Comparison of ENCODE assay signal across 9 cellular contexts in the genomic region with DNA sequence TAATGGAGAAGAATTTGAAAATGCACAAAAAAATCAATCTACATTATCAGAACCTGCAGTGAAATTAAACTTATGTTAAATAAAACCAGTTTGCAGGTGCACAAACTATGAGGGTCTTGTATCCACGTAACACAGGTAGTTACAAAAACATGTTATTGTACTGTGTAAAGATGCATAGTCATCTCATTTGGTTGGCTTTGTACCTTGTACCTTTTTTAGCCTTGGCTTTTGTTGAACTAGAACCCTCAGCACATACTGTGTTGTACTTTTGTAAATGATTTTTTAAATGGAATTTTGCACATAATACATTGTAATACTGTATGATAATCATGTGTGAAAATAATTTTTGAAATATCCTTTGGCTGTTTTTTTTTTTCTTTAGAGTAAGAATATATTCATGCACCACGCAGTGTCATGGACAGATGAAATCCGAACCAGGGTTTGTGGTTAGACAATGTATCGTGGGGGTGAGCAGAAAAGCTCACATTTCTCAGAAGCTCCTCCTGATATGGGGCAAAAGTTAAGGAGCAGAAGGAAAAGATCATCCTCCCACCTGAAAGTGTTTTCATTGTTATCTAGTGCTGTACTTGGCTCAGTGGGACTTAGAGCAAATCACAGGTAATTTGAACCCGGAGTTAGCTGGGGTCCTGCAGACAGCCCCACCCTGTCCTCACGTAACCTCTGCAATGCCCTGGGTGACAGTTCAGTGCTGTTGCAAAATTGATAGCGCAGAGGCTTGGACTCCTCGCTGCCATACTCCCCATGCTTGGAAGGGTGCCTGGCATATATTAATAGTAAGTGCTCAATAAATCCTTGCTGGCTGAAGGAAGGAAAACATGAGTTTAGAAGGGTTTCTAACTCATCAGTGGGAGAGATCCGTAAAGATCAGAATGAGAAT. TPM values are rescaled to one million over a fixed set of nuclear protein-coding genes. Genes with fewer than 3 reads are reported as not detected.
DNase-seq lines count a peak whose midpoint lies in the region; ATAC-seq and TF ChIP-seq lines count a peak whose summit lies in the region.
"Had no signal": no experiment of that assay in that cellular context is flagged by ENCODE, and none has a peak within 500 bp of the region (broad histone marks: within the 10 kb centered on the region; RNA-seq: fewer than 3 reads in every experiment).

No MANE protein-coding gene starts in this region.

- H3K9me2 ChIP-seq in MM.1S (replicated peaks; ENCODE audit: insufficient read depth, low read length): no peaks in the 10 kb centered on the region

- no peak for TF ChIP-seq EP300 in esophagus muscularis mucosa (IDR thresholded peaks at IDR 0.05)

- no peak for TF ChIP-seq POLR2A in esophagus muscularis mucosa (IDR thresholded peaks at IDR 0.05; ENCODE audit: low read depth)

- no peaks in the 10 kb centered on the region for H3K36me3 Mint-ChIP-seq in neural crest cell (ENCODE audit: low read depth)

- H3K27me3 Mint-ChIP-seq in neural crest cell (ENCODE audit: low read depth): no peaks in the 10 kb centered on the region

- no peak overlapping the region for H2AFZ ChIP-seq in MM.1S (ENCODE audit: low read length)

- H3K27ac Mint-ChIP-seq in neural crest cell (ENCODE audit: unreplicated experiment): peak overlapping the region; percentile 61

- TF ChIP-seq CTCF in esophagus muscularis mucosa (IDR thresholded peaks at IDR 0.05): no peak
- TF ChIP-seq CTCF in neural crest cell (conservative IDR thresholded peaks at IDR 0.05): no peak
- no peak for TF ChIP-seq CTCF in MM.1S (IDR thresholded peaks at IDR 0.05; ENCODE audit: low read length)

- no peaks in the 10 kb centered on the region for H4K20me1 ChIP-seq in MM.1S (ENCODE audit: insufficient read depth, low read length)

- H3K4me3 ChIP-seq in esophagus muscularis mucosa (no peak overlapping the region), MM.1S (ENCODE audit: low read length) (no peak overlapping the region)

- H3K9me3 Mint-ChIP-seq in neural crest cell: no peaks in the 10 kb centered on the region

- DNase-seq in CD1c-positive myeloid dendritic cell (ENCODE audit: extremely low spot score): peak; percentile 53
- peak; percentile 51 for DNase-seq in NCI-H2171 (lab: John Stamatoyannopoulos, UW)
- no peak for DNase-seq in esophagus muscularis mucosa (ENCODE audit: extremely low spot score)
- DNase-seq in neural crest cell (ENCODE audit: low read depth, low spot score): no peak
- no peak for DNase-seq in stimulated activated CD4-positive, alpha-beta T cell treated with anti-CD3 and anti-CD28 coated beads, Interleukin-4, amount 100 ng/mL, for 1 hour
- no peak for DNase-seq in MM.1S
- DNase-seq: activated CD8-positive, alpha-beta memory T cell treated with anti-CD3 and anti-CD28 coated beads for 24 hours had no signal

- no peak overlapping the region for H3K4me3 Mint-ChIP-seq in neural crest cell

- intact Hi-C loops in esophagus muscularis mucosa (cut with DNase I): no loop called here

- WGBS in esophagus muscularis mucosa: 50% methylated on average over 9 of the region's 9 CpGs

- H3F3A ChIP-seq in MM.1S (ENCODE audit: insufficient read depth, low read length): no peaks in the 10 kb centered on the region

- H3K27ac ChIP-seq in esophagus muscularis mucosa (replicated peaks in 1 of 4) (peak overlapping the region; percentile 50 to 75 (median 69)), MM.1S (ENCODE audit: low read length) (no peak overlapping the region)

- H3K4me1 ChIP-seq in esophagus muscularis mucosa (peaks cover 25 to 42% (median 35%) of the 10 kb centered on the region in 4 donors), MM.1S (ENCODE audit: low read length) (0 out of 2 replicates have a peak, but pooled peaks cover 4% of the 10 kb centered on the region)

- H3K4me2 ChIP-seq in MM.1S (ENCODE audit: low read depth, low read length): no peak overlapping the region

- H3K9ac ChIP-seq in MM.1S (ENCODE audit: low read length): no peak overlapping the region

- H3K9me3 ChIP-seq in esophagus muscularis mucosa (no peaks in the 10 kb centered on the region), MM.1S (replicated peaks; ENCODE audit: insufficient read depth, low read length) (no peaks in the 10 kb centered on the region)

- H3K27me3 ChIP-seq in esophagus muscularis mucosa (no peaks in the 10 kb centered on the region), MM.1S (replicated peaks; ENCODE audit: insufficient read depth, low read length) (peaks cover 6% of the 10 kb centered on the region; the same call in 1 of the 2 replicates)

- peaks cover 23% of the 10 kb centered on the region for H3K4me1 Mint-ChIP-seq in neural crest cell

- H3K79me2 ChIP-seq in MM.1S (ENCODE audit: low read length): no peaks in the 10 kb centered on the region

- ATAC-seq in GM21723 (IDR thresholded peaks at IDR 0.05; ENCODE audit: unreplicated experiment) (no peak), HG03039 (IDR thresholded peaks at IDR 0.05; ENCODE audit: unreplicated experiment) (no peak)

- H3K36me3 ChIP-seq in esophagus muscularis mucosa (peaks cover 19 to 52% (median 41%) of the 10 kb centered on the region in 4 donors), MM.1S (replicated peaks; ENCODE audit: insufficient read depth, low read length) (no peaks in the 10 kb centered on the region)

RNA-seq across cellular contexts. Expression of a gene that starts 14.8 kb away (rescaled TPM):
- total RNA-seq in esophagus muscularis mucosa (10 to 100 TPM; 29.5 to 38.5 (median 34.8) TPM), neural crest cell (38.2 and 40.3 TPM in 2 replicates)

RNA-seq across cellular contexts. Expression of a gene that starts 49.9 kb away (rescaled TPM):
- 10 to 100 TPM; 23.2 to 34.4 (median 25.3) TPM for total RNA-seq in esophagus muscularis mucosa
- total RNA-seq in neural crest cell: 24.0 and 25.8 TPM in 2 replicates

RNA-seq across cellular contexts. Expression of a gene that starts 50.0 kb away (rescaled TPM):
- not detected for total RNA-seq in esophagus muscularis mucosa
- 1.7 and 1.9 TPM in 2 replicates for total RNA-seq in neural crest cell

Comparison
In these comparisons a context has a peak if more than half of its experiments do, and no peak if none do; other contexts are left out.
1. DNase-seq: peak in CD1c-positive myeloid dendritic cell (single experiment) and NCI-H2171 (single experiment); none in esophagus muscularis mucosa (single experiment), neural crest cell (single experiment), stimulated activated CD4-positive, alpha-beta T cell treated with anti-CD3 and anti-CD28 coated beads, Interleukin-4, amount 100 ng/mL, for 1 hour (single experiment) and MM.1S (single experiment).